Comparison of ENCODE assay signal across 35 cellular contexts in genomic region chr17:49491370-49491769, GRCh38.
"Had no signal": no experiment of that assay in that cellular context is flagged by ENCODE, and none has a peak within 500 bp of the region (broad histone marks: within the 10 kb centered on the region; RNA-seq: fewer than 3 reads in every experiment).

No MANE protein-coding gene starts in this region.

- DNase-seq: activated CD4-positive, alpha-beta memory T cell treated with anti-CD3 and anti-CD28 coated beads, Interleukin-2, amount 10 ng/mL, durations not matched to agents 7 days and 5 days; activated CD4-positive, alpha-beta T cell treated with anti-CD3 and anti-CD28 coated beads for 1 hour; activated CD4-positive, alpha-beta T cell treated with anti-CD3 and anti-CD28 coated beads for 36 hours; activated CD4-positive, alpha-beta T cell treated with anti-CD3 and anti-CD28 coated beads for 48 hours; activated CD4-positive, alpha-beta T cell treated with anti-CD3 and anti-CD28 coated beads, Interleukin-2, amount 10 ng/mL, durations not matched to agents 7 days and 5 days; activated CD4-positive, alpha-beta T cell treated with anti-CD3 and anti-CD28 coated beads, Interleukin-2, amount 50 U/mL, for 48 hours; activated CD4-positive, CD25-positive, alpha-beta regulatory T cell; activated CD8-positive, alpha-beta memory T cell treated with anti-CD3 and anti-CD28 coated beads for 24 hours; activated CD8-positive, alpha-beta memory T cell treated with anti-CD3 and anti-CD28 coated beads, Interleukin-2, amount 10 ng/mL, durations not matched to agents 7 days and 5 days; activated CD8-positive, alpha-beta memory T cell treated with anti-CD3 and anti-CD28 coated beads, Interleukin-2, amount 50 U/mL, for 48 hours; activated CD8-positive, alpha-beta T cell treated with anti-CD3 and anti-CD28 coated beads, Interleukin-2, amount 10 ng/mL, durations not matched to agents 7 days and 5 days; activated effector memory CD4-positive, alpha-beta T cell treated with Interleukin-2 at 50 U/mL for 16 hours; activated gamma-delta T cell; activated naive CD4-positive, alpha-beta T cell treated with anti-CD3 and anti-CD28 coated beads, Interleukin-2, amount 10 ng/mL, durations not matched to agents 7 days and 5 days; activated naive CD4-positive, alpha-beta T cell treated with Interleukin-2 at 50 U/mL for 16 hours; activated naive CD8-positive, alpha-beta T cell treated with anti-CD3 and anti-CD28 coated beads, Interleukin-2, amount 10 ng/mL, durations not matched to agents 7 days and 5 days; activated naive CD8-positive, alpha-beta T cell treated with anti-CD3 and anti-CD28 coated beads, Interleukin-2, amount 50 U/mL, for 24 hours; activated T-cell treated with anti-CD3 and anti-CD28 coated beads, Interleukin-2, amount 50 U/mL, for 24 hours; activated T-cell treated with anti-CD3 and anti-CD28 coated beads, Interleukin-2, amount 50 U/mL, for 48 hours; amygdala; anterior cingulate cortex; central memory CD4-positive, alpha-beta T cell; T-helper 1 cell; T-helper 2 cell; T-helper 9 cell had no signal

- H3K4me3 Mint-ChIP-seq: activated CD4-positive, alpha-beta memory T cell treated with anti-CD3 and anti-CD28 coated beads, Interleukin-2, amount 10 ng/mL, durations not matched to agents 7 days and 5 days; activated CD4-positive, alpha-beta T cell treated with anti-CD3 and anti-CD28 coated beads for 36 hours; activated CD4-positive, alpha-beta T cell treated with anti-CD3 and anti-CD28 coated beads, Interleukin-2, amount 10 ng/mL, durations not matched to agents 7 days and 5 days; activated CD8-positive, alpha-beta memory T cell treated with anti-CD3 and anti-CD28 coated beads, Interleukin-2, amount 10 ng/mL, durations not matched to agents 7 days and 5 days; activated CD8-positive, alpha-beta T cell treated with anti-CD3 and anti-CD28 coated beads, Interleukin-2, amount 10 ng/mL, durations not matched to agents 7 days and 5 days; activated naive CD4-positive, alpha-beta T cell treated with anti-CD3 and anti-CD28 coated beads, Interleukin-2, amount 10 ng/mL, durations not matched to agents 7 days and 5 days; activated naive CD4-positive, alpha-beta T cell treated with anti-CD3 and anti-CD28 coated beads, Interleukin-2, amount 50 U/mL, for 24 hours; activated naive CD8-positive, alpha-beta T cell; activated naive CD8-positive, alpha-beta T cell treated with anti-CD3 and anti-CD28 coated beads, Interleukin-2, amount 10 ng/mL, durations not matched to agents 7 days and 5 days; activated naive CD8-positive, alpha-beta T cell treated with anti-CD3 and anti-CD28 coated beads, Interleukin-2, amount 50 U/mL, for 24 hours; activated T-cell treated with anti-CD3 and anti-CD28 coated beads, Interleukin-2, amount 50 U/mL, for 24 hours; T-helper 1 cell treated with Interleukin-12 subunit alpha and Interleukin-12 subunit beta and Interleukin-4 antibody, amounts not matched to agents 30 μg/mL and 1 μg/mL, for 36 hours; T-helper 2 cell treated with Interferon-gamma antibody and Interleukin-4, amounts not matched to agents 5 μg/mL and 100 μg/mL, for 36 hours had no signal

- H3K36me3 ChIP-seq: ascending aorta, cardiac muscle cell had no signal

- H3K9me3 ChIP-seq: ascending aorta had no signal

- H3K4me3 ChIP-seq: ascending aorta, cardiac muscle cell had no signal

- ATAC-seq: activated CD4-positive, alpha-beta T cell treated with anti-CD3 and anti-CD28 coated beads for 36 hours; activated CD4-positive, CD25-positive, alpha-beta regulatory T cell treated with anti-CD3 and anti-CD28 coated beads, Interleukin-2, amount 50 U/mL, for 24 hours; activated CD8-positive, alpha-beta memory T cell treated with anti-CD3 and anti-CD28 coated beads, Interleukin-2, amount 10 ng/mL, durations not matched to agents 7 days and 5 days; activated CD8-positive, alpha-beta T cell treated with anti-CD3 and anti-CD28 coated beads, Interleukin-2, amount 10 ng/mL, durations not matched to agents 7 days and 5 days; activated naive CD8-positive, alpha-beta T cell treated with anti-CD3 and anti-CD28 coated beads, Interleukin-2, amount 50 U/mL, for 24 hours had no signal

- H3K27ac Mint-ChIP-seq: activated CD4-positive, alpha-beta memory T cell treated with anti-CD3 and anti-CD28 coated beads, Interleukin-2, amount 10 ng/mL, durations not matched to agents 7 days and 5 days; activated CD4-positive, alpha-beta T cell treated with anti-CD3 and anti-CD28 coated beads for 36 hours; activated CD4-positive, alpha-beta T cell treated with anti-CD3 and anti-CD28 coated beads, Interleukin-2, amount 10 ng/mL, durations not matched to agents 7 days and 5 days; activated CD8-positive, alpha-beta memory T cell treated with anti-CD3 and anti-CD28 coated beads, Interleukin-2, amount 10 ng/mL, durations not matched to agents 7 days and 5 days; activated CD8-positive, alpha-beta T cell treated with anti-CD3 and anti-CD28 coated beads, Interleukin-2, amount 10 ng/mL, durations not matched to agents 7 days and 5 days; activated naive CD4-positive, alpha-beta T cell treated with anti-CD3 and anti-CD28 coated beads, Interleukin-2, amount 10 ng/mL, durations not matched to agents 7 days and 5 days; activated naive CD4-positive, alpha-beta T cell treated with anti-CD3 and anti-CD28 coated beads, Interleukin-2, amount 50 U/mL, for 24 hours; activated naive CD8-positive, alpha-beta T cell; activated naive CD8-positive, alpha-beta T cell treated with anti-CD3 and anti-CD28 coated beads, Interleukin-2, amount 10 ng/mL, durations not matched to agents 7 days and 5 days; activated naive CD8-positive, alpha-beta T cell treated with anti-CD3 and anti-CD28 coated beads, Interleukin-2, amount 50 U/mL, for 24 hours; activated T-cell treated with anti-CD3 and anti-CD28 coated beads, Interleukin-2, amount 50 U/mL, for 24 hours; activated T-helper 2 cell treated with anti-CD3 and anti-CD28 coated beads, Interferon-gamma antibody, Interleukin-2, Interleukin-4, amounts not matched to agents 10 μg/mL and 5 μg/mL and 100 μg/mL, durations not matched to agents 14 hours and 24 hours and 36 hours; T-helper 1 cell treated with Interleukin-12 subunit alpha and Interleukin-12 subunit beta and Interleukin-4 antibody, amounts not matched to agents 30 μg/mL and 1 μg/mL, for 36 hours; T-helper 2 cell treated with Interferon-gamma antibody and Interleukin-4, amounts not matched to agents 5 μg/mL and 100 μg/mL, for 36 hours had no signal

- H3K27ac ChIP-seq: ascending aorta, cardiac muscle cell, VCaP had no signal

- H3K36me3 Mint-ChIP-seq: activated CD8-positive, alpha-beta memory T cell treated with anti-CD3 and anti-CD28 coated beads, Interleukin-2, amount 10 ng/mL, durations not matched to agents 7 days and 5 days; activated naive CD4-positive, alpha-beta T cell treated with anti-CD3 and anti-CD28 coated beads, Interleukin-2, amount 10 ng/mL, durations not matched to agents 7 days and 5 days; activated naive CD4-positive, alpha-beta T cell treated with anti-CD3 and anti-CD28 coated beads, Interleukin-2, amount 50 U/mL, for 24 hours; activated naive CD8-positive, alpha-beta T cell; activated naive CD8-positive, alpha-beta T cell treated with anti-CD3 and anti-CD28 coated beads, Interleukin-2, amount 10 ng/mL, durations not matched to agents 7 days and 5 days; brain had no signal

- H3K9me3 Mint-ChIP-seq: activated CD4-positive, alpha-beta memory T cell treated with anti-CD3 and anti-CD28 coated beads, Interleukin-2, amount 10 ng/mL, durations not matched to agents 7 days and 5 days; activated CD4-positive, alpha-beta T cell treated with anti-CD3 and anti-CD28 coated beads, Interleukin-2, amount 10 ng/mL, durations not matched to agents 7 days and 5 days; activated naive CD4-positive, alpha-beta T cell treated with anti-CD3 and anti-CD28 coated beads, Interleukin-2, amount 10 ng/mL, durations not matched to agents 7 days and 5 days; activated naive CD4-positive, alpha-beta T cell treated with anti-CD3 and anti-CD28 coated beads, Interleukin-2, amount 50 U/mL, for 24 hours; activated naive CD8-positive, alpha-beta T cell treated with anti-CD3 and anti-CD28 coated beads, Interleukin-2, amount 10 ng/mL, durations not matched to agents 7 days and 5 days; activated naive CD8-positive, alpha-beta T cell treated with anti-CD3 and anti-CD28 coated beads, Interleukin-2, amount 50 U/mL, for 24 hours; activated T-cell treated with anti-CD3 and anti-CD28 coated beads, Interleukin-2, amount 50 U/mL, for 24 hours; activated T-helper 2 cell treated with anti-CD3 and anti-CD28 coated beads, Interferon-gamma antibody, Interleukin-2, Interleukin-4, amounts not matched to agents 10 μg/mL and 5 μg/mL and 100 μg/mL, durations not matched to agents 14 hours and 24 hours and 36 hours; T-helper 1 cell treated with Interleukin-12 subunit alpha and Interleukin-12 subunit beta and Interleukin-4 antibody, amounts not matched to agents 30 μg/mL and 1 μg/mL, for 36 hours; T-helper 2 cell treated with Interferon-gamma antibody and Interleukin-4, amounts not matched to agents 5 μg/mL and 100 μg/mL, for 36 hours had no signal
